In genomic region chr10:126049741-126050140, GRCh38 we compare ENCODE assay signal across 13 cellular contexts.
DNase-seq lines count a peak whose midpoint lies in the region; ATAC-seq and TF ChIP-seq lines count a peak whose summit lies in the region.
"Had no signal": no experiment of that assay in that cellular context is flagged by ENCODE, and none has a peak within 500 bp of the region (broad histone marks: within the 10 kb centered on the region; RNA-seq: fewer than 3 reads in every experiment).

No MANE protein-coding gene starts in this region.

- H3K4me1 ChIP-seq in body of pancreas (no peaks in the 10 kb centered on the region), heart right ventricle (peaks cover 0 to 33% (median 18%) of the 10 kb centered on the region in 9 donors), skeletal muscle satellite cell (ENCODE audit: control insufficient read depth, insufficient read depth, low read length) (peaks cover 17% of the 10 kb centered on the region)
- H3K4me1 ChIP-seq: pancreas had no signal

- H3K27ac ChIP-seq in body of pancreas (no peak overlapping the region), heart right ventricle (peak overlapping the region in 5 of 10 donors; percentile 14 to 71 (median 44))
- H3K27ac ChIP-seq: pancreas had no signal

- 65 to 85% methylated on average over 6 of the region's 6 CpGs for WGBS in body of pancreas, 2 donors
- 38 to 53% methylated on average over 6 of the region's 6 CpGs for WGBS in heart right ventricle, 2 donors

- H3K9me3 ChIP-seq in body of pancreas (no peaks in the 10 kb centered on the region), heart right ventricle (no peaks in the 10 kb centered on the region), skeletal muscle satellite cell (replicated peaks; ENCODE audit: low read length) (no peaks in the 10 kb centered on the region)
- H3K9me3 ChIP-seq: pancreas had no signal

- H3K4me3 ChIP-seq in body of pancreas (no peak overlapping the region), heart right ventricle (no peak overlapping the region), skeletal muscle satellite cell (ENCODE audit: low read length) (no peak overlapping the region)
- H3K4me3 ChIP-seq: pancreas had no signal

- DNase-seq in HCEC 1CT (peak; percentile 31), body of pancreas (peak in 1 of 4 donors; percentile 25), heart right ventricle (peak; percentile 37 to 47), NCI-H2196 (lab: John Stamatoyannopoulos, UW; ENCODE audit: unreplicated experiment) (no peak), NCI-H1417 (lab: John Stamatoyannopoulos, UW) (no peak), NCI-H1436 (lab: John Stamatoyannopoulos, UW) (no peak)
- DNase-seq: activated T-cell treated with anti-CD3 and anti-CD28 coated beads, Interleukin-2, amount 50 U/mL, for 72 hours; GOT3; MV-4-11; pancreas; T-helper 9 cell had no signal

- H3K9ac ChIP-seq in skeletal muscle satellite cell (ENCODE audit: low read depth, low read length): peak overlapping the region; percentile 18

- intact Hi-C loops in body of pancreas (cut with DNase I) (no loop called here), heart right ventricle (cut with DNase I) (loop anchor here in 1 of 10 donors (1.0 kb wide), 1 partner anchor 15 kb away; no protein-coding TSS in a partner anchor)

- no peak for TF ChIP-seq POLR2A in body of pancreas (IDR thresholded peaks at IDR 0.05)

- TF ChIP-seq CTCF in body of pancreas (IDR thresholded peaks at IDR 0.05): no peak
- TF ChIP-seq CTCF in heart right ventricle (IDR thresholded peaks at IDR 0.05): no peak

- H3K36me3 ChIP-seq in body of pancreas (replicated peaks in 1 of 2; ENCODE audit: insufficient read depth in 1 of 2, low read depth in 2 of 2): no peaks in the 10 kb centered on the region
- no peaks in the 10 kb centered on the region for H3K36me3 ChIP-seq in heart right ventricle
- H3K36me3 ChIP-seq in skeletal muscle satellite cell (ENCODE audit: insufficient read depth, low read length): peaks cover 5% of the 10 kb centered on the region
- H3K36me3 ChIP-seq: pancreas had no signal

- peak; percentile 30 for ATAC-seq in body of pancreas
- peak; percentile 68 to 94 (median 88) for ATAC-seq in heart right ventricle
- ATAC-seq in HG03196 (IDR thresholded peaks at IDR 0.05; ENCODE audit: unreplicated experiment): no peak
- ATAC-seq: activated T-cell treated with anti-CD3 and anti-CD28 coated beads, Interleukin-2, amount 50 U/mL, for 72 hours had no signal

- H3K27me3 ChIP-seq in body of pancreas: no peaks in the 10 kb centered on the region
- H3K27me3 ChIP-seq in heart right ventricle: peaks cover 0 to 3% (median 0%) of the 10 kb centered on the region in 7 donors
- no peaks in the 10 kb centered on the region for H3K27me3 ChIP-seq in skeletal muscle satellite cell (ENCODE audit: control insufficient read depth, insufficient read depth, low read length)
- H3K27me3 ChIP-seq: pancreas had no signal

- no peak overlapping the region for H3K4me2 ChIP-seq in skeletal muscle satellite cell (ENCODE audit: low read length)

Comparison
In these comparisons a context has a peak if more than half of its experiments do, and no peak if none do; other contexts are left out.
1. DNase-seq: peak in HCEC 1CT (single experiment) and heart right ventricle (2 of 2); none in NCI-H2196 (single experiment), NCI-H1417 (0 of 3) and NCI-H1436 (single experiment).